8 cellular contexts compared by ENCODE assay signal in the genomic region with DNA sequence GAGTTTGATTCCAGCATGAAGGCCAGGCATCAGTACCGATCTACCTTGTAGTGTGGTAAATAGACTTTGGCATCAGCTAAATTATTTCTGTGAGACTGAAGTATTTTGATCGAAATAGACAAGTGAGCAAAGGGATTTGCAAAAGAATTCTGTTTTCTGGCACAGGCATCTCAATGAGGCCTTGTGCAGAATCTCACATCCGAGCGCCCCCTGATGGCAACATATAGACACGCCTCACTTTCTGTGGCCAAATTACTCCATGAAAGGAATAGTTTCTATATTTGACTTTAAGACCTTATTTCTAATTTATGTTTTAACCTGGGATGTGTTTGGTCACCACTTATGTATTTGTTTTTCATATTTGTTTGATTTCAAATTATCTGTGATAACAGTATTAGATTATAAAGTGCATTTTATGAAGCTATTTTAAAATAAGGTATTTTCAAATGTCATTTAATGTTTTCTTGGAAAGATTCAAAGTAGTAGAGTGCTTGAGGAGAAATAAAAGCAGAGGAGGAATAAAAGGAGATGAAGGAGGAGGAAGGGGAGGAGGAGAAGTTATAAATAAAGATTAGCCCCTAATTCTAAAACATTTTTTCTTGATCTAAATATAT.
DNase-seq lines count a peak whose midpoint lies in the region; ATAC-seq and TF ChIP-seq lines count a peak whose summit lies in the region.

No MANE protein-coding gene starts in this region.

- DNase-seq in AG09309 (ENCODE audit: low read depth) (peak; percentile 10), GM10266 (ENCODE audit: extremely low spot score) (peak; percentile 5), NCI-H2227 treated with DMSO at 0.1 percent for 48 hours (lab: John Stamatoyannopoulos, UW) (peak; percentile 32), dermis blood vessel endothelial cell (peak; percentile 62), non-pigmented ciliary epithelial cell (ENCODE audit: low read depth) (peak; percentile 17), GM19240 (ENCODE audit: insufficient read length, low spot score) (no peak)

- peak; percentile 72 for TF ChIP-seq CTCF in AG09309 (IDR thresholded peaks at IDR 0.05; ENCODE audit: control insufficient read depth, insufficient read depth, low read depth, low read length, missing control alignments)
- TF ChIP-seq CTCF in GM10266 (IDR thresholded peaks at IDR 0.05; ENCODE audit: control insufficient read depth, insufficient read depth, low read depth, missing control alignments): peak; percentile 60

- ATAC-seq in GM18870 (IDR thresholded peaks at IDR 0.05; ENCODE audit: unreplicated experiment): no peak
- no peak for ATAC-seq in HG02885 (IDR thresholded peaks at IDR 0.05; ENCODE audit: poor library complexity, unreplicated experiment)

- H3K4me3 ChIP-seq in AG09309 (ENCODE audit: control insufficient read depth, low read depth, low read length): no peak overlapping the region
